ENCODE assay signal across 8 cellular contexts in the genomic region with DNA sequence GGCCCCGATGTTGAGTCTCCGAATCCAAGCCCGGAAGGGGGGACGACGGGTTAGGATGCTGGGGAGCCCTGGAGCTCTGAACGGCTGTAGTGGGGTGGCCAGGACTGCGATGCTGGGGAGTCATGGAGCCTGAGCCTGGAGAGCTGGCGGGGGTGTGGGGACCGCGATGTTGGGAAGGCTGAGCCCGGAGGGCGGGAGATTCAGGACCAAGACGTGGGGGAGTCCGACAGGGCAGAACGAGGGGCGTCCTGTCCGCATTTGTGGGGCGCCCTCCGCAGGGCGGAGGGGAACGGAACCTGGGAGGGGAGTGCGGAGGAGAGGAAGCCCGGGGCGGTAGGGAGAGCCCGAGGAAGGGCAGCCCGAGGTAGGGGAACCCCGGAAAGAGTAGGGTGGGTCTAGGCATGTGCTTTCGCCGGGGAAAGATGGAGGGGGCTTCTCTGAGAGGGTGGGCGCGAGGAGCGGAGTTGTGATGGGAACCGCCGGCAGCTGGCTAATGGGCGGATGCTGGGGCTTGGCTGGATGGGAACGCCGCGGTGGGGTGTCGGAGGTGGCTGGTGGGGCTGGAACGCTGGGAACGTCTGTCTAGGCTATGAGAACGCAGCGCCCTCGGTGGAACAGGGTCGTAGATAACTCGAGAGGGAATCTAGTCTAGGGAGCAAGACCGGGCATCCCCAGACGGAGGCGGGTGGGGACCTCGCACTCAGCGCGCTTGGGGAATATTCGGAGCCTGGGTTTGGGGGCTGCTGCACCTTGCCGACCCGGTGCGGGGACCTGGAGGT. TPM values are rescaled to one million over a fixed set of nuclear protein-coding genes. Genes with fewer than 3 reads are reported as not detected.
DNase-seq lines count a peak whose midpoint lies in the region; ATAC-seq and TF ChIP-seq lines count a peak whose summit lies in the region.

No MANE protein-coding gene starts in this region.

- intact Hi-C loops in upper lobe of right lung (cut with DNase I): no loop called here

- peaks cover 2% of the 10 kb centered on the region for H3K79me2 ChIP-seq in osteoblast (ENCODE audit: insufficient read depth, low read length)

- H3K27ac ChIP-seq in osteoblast (ENCODE audit: low read depth, low read length): no peak overlapping the region
- H3K27ac ChIP-seq in upper lobe of right lung: peak overlapping the region; percentile 78

- peaks cover 8% of the 10 kb centered on the region for H3K4me1 ChIP-seq in osteoblast (ENCODE audit: insufficient read depth, low read length)
- H3K4me1 ChIP-seq in upper lobe of right lung: peaks cover 16% of the 10 kb centered on the region

- H3K36me3 ChIP-seq in osteoblast (ENCODE audit: insufficient read depth, low read length): no peaks in the 10 kb centered on the region
- H3K36me3 ChIP-seq in upper lobe of right lung: no peaks in the 10 kb centered on the region

- DNase-seq in activated CD8-positive, alpha-beta memory T cell treated with anti-CD3 and anti-CD28 coated beads for 48 hours (ENCODE audit: low read depth in 2 of 3, low spot score in 2 of 3): peak in 2 of 3 experiments; percentile 29 to 58
- no peak for DNase-seq in activated CD8-positive, alpha-beta memory T cell treated with anti-CD3 and anti-CD28 coated beads, Interleukin-2, amount 50 U/mL, for 48 hours
- DNase-seq in NCI-H2171 treated with DMSO at 0.1 percent for 48 hours (lab: John Stamatoyannopoulos, UW) (peak; percentile 33), globus pallidus (ENCODE audit: low spot score) (peak; percentile 60), osteoblast (ENCODE audit: insufficient read length, low spot score, missing footprints) (peak; percentile 94), upper lobe of right lung (peak; percentile 73)
- peak; percentile 35 for DNase-seq in activated T-helper 9 cell treated with anti-CD3 and anti-CD28 coated beads, Interleukin-2, amount 50 U/mL, for 16 hours (ENCODE audit: low read depth)

- no peaks in the 10 kb centered on the region for H4K20me1 ChIP-seq in osteoblast (ENCODE audit: insufficient read depth, low read length)

- no peaks in the 10 kb centered on the region for H3K27me3 ChIP-seq in osteoblast (ENCODE audit: insufficient read depth, low read length)
- no peaks in the 10 kb centered on the region for H3K27me3 ChIP-seq in upper lobe of right lung

- H3K9me3 ChIP-seq in osteoblast (ENCODE audit: low read depth, low read length) (no peaks in the 10 kb centered on the region), upper lobe of right lung (no peaks in the 10 kb centered on the region)

- H3K4me3 ChIP-seq in osteoblast (ENCODE audit: insufficient read depth, low read length) (peak overlapping the region; percentile 75), upper lobe of right lung (peak overlapping the region; percentile 82)

- peak; percentile 44 for ATAC-seq in HG02798 (IDR thresholded peaks at IDR 0.05; ENCODE audit: poor library complexity, unreplicated experiment)
- ATAC-seq in upper lobe of right lung: peak; percentile 59

- TF ChIP-seq CTCF in osteoblast (IDR thresholded peaks at IDR 0.05; ENCODE audit: extremely low read depth, low read depth, low read length) (no peak), upper lobe of right lung (IDR thresholded peaks at IDR 0.05) (no peak)

- H3K4me2 ChIP-seq in osteoblast (ENCODE audit: insufficient read depth, low read length): peak overlapping the region; percentile 93

- peak overlapping the region; percentile 85 for H2AFZ ChIP-seq in osteoblast (ENCODE audit: low read length)

RNA-seq across cellular contexts. Expression of a gene that starts 0.7 kb away (rescaled TPM):
- total RNA-seq in osteoblast (3.5 and 3.6 TPM in 2 replicates), upper lobe of right lung (5.8 TPM)

RNA-seq across cellular contexts. Expression of a gene that starts 57.5 kb away (rescaled TPM):
- total RNA-seq in osteoblast (31.1 and 31.2 TPM in 2 replicates), upper lobe of right lung (16.8 TPM)
